Comparison of ENCODE assay signal across 24 cellular contexts in the genomic region with DNA sequence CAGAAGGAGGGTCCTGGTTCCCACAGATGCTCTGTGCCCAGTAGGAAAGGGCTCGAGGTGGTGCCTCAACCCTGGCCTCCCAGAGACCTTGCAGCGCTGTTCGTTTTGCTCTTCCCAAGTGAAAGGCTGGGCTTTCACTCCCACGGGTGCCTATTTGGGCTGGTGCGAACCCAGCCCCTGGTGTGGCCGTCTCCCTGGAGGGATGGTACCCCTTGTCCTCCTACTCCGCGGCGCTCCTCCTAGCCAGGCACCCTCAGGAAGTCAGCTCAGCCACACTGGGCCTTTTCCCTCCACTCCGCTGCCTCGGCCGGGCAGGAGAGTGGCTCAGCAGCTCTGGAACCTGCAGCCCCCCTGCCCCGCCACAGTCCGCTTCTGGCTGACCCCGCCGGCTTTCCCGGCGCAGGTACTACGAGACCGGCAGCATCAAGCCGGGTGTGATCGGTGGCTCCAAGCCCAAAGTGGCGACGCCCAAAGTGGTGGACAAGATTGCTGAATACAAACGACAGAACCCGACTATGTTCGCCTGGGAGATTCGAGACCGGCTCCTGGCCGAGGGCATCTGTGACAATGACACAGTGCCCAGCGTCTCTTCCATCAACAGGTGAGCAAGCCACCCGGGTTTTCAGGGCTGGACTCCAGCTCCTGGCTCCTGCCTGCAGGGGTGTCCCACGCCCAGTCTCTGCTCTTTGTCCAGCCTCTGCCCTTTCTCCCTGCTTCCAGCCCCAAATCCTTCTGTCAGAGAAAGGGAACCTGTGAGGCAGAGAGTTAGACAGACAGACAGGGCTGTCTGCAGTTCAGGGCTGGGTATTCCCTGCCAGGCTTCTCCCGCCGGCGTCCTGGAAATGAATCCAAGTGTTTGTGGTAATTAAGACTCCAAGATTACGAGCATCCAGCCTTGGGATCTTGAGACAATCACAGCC. TPM values are rescaled to one million over a fixed set of nuclear protein-coding genes. Genes with fewer than 3 reads are reported as not detected.
"Had no signal": no experiment of that assay in that cellular context is flagged by ENCODE, and none has a peak within 500 bp of the region (broad histone marks: within the 10 kb centered on the region; RNA-seq: fewer than 3 reads in every experiment).

No MANE protein-coding gene starts in this region.

- FAIRE-seq: endometrium had no signal

- H3K4me2 ChIP-seq: neural progenitor cell had no signal

- H3K4me3 ChIP-seq: breast epithelium, esophagus muscularis mucosa, gastrocnemius medialis, mucosa of descending colon, neural progenitor cell, psoas muscle, right atrium auricular region, skin epidermis, thyroid gland, upper lobe of right lung had no signal

- H3K9ac ChIP-seq: neural progenitor cell had no signal

- H3K27ac ChIP-seq: breast epithelium, esophagus muscularis mucosa, gastrocnemius medialis, neural progenitor cell, psoas muscle, right atrium auricular region, skin epidermis, thyroid gland, upper lobe of right lung had no signal

- H3K9me3 ChIP-seq: breast epithelium, esophagus muscularis mucosa, gastrocnemius medialis, mucosa of descending colon, psoas muscle, right atrium auricular region, thyroid gland, upper lobe of right lung had no signal

- H2AFZ ChIP-seq: neural progenitor cell had no signal

- DNase-seq: activated B cell treated with CpG ODN at 0.5 μM for 24 hours; activated CD4-positive, alpha-beta memory T cell treated with anti-CD3 and anti-CD28 coated beads for 36 hours; activated CD4-positive, alpha-beta T cell treated with anti-CD3 and anti-CD28 coated beads for 36 hours; activated naive CD4-positive, alpha-beta T cell treated with Interleukin-2 at 50 U/mL for 16 hours; activated naive CD8-positive, alpha-beta T cell treated with anti-CD3 and anti-CD28 coated beads for 36 hours; activated T-cell treated with anti-CD3 and anti-CD28 coated beads, Interleukin-2, amount 50 U/mL, for 48 hours; cortex of kidney; gastrocnemius medialis; head of caudate nucleus; left colon; mucosa of descending colon; psoas muscle; stimulated activated CD4-positive, alpha-beta T cell treated with anti-CD3 and anti-CD28 coated beads, Interleukin-1b, Interleukin-23, amount 100 ng/mL, for 48 hours; substantia nigra; T1000; thyroid gland; upper lobe of right lung had no signal

- H3K36me3 ChIP-seq: breast epithelium, esophagus muscularis mucosa, gastrocnemius medialis, neural progenitor cell, right atrium auricular region, thyroid gland, upper lobe of right lung had no signal

RNA-seq across cellular contexts. Expression of gene PAX2, which starts 5.2 kb away (rescaled TPM):
- total RNA-seq: activated B cell treated with CpG ODN at 0.5 μM for 24 hours; activated CD4-positive, alpha-beta memory T cell treated with anti-CD3 and anti-CD28 coated beads for 36 hours; activated naive CD8-positive, alpha-beta T cell treated with anti-CD3 and anti-CD28 coated beads for 36 hours; esophagus muscularis mucosa; gastrocnemius medialis; left colon; lower leg skin; mucosa of descending colon; psoas muscle; right atrium auricular region; thyroid gland; upper lobe of right lung had no signal
- polyA plus RNA-seq: psoas muscle had no signal
